Comparison of ENCODE assay signal across 12 cellular contexts in the genomic region with DNA sequence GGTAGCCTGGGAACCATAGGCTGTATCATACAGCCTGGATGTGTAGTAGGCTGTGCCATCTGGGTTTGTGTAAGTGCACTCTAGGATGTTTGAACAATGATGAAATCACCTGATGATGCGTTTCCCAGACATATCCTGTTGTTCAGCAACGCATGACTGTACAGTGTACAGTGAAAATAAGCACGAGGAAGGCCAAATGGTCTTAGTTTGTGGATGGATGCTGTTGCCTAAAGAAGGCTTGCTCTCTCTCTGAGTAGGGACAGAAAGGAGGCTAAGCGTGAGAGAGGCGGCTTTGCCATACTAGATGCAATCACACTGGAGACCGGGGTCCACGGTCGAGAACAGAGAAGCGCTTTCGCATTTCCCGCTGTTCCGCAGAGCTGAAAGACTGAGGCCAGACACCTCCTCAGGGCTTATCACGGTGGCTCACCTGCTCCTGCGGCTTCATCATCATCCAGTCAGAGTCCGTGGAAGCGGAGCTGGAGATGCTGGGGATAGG. TPM values are rescaled to one million over a fixed set of nuclear protein-coding genes. Genes with fewer than 3 reads are reported as not detected.
DNase-seq lines count a peak whose midpoint lies in the region; ATAC-seq and TF ChIP-seq lines count a peak whose summit lies in the region.
"Had no signal": no experiment of that assay in that cellular context is flagged by ENCODE, and none has a peak within 500 bp of the region (broad histone marks: within the 10 kb centered on the region; RNA-seq: fewer than 3 reads in every experiment).

No MANE protein-coding gene starts in this region.

- H3K4me1 Mint-ChIP-seq in CD14-positive monocyte = peaks cover 35% of the 10 kb centered on the region

- H3K4me3 ChIP-seq in IMR-90 (ENCODE audit: insufficient read depth, low read depth, low read length) (no peak overlapping the region), adipocyte (ENCODE audit: low read length) (no peak overlapping the region), left lung (no peak overlapping the region)
- H3K4me3 ChIP-seq: GM12878, vagina had no signal

- H4K5ac ChIP-seq in IMR-90 (ENCODE audit: low read depth, low read length) = no peak overlapping the region

- peak overlapping the region; percentile 49; the same call in 1 of the 2 replicates for H3K14ac ChIP-seq in IMR-90 (replicated peaks; ENCODE audit: low read depth, low read length)

- in situ Hi-C loops in IMR-90 (cut with MboI; ENCODE audit: low sequenced_read_pairs) = no loop called here

- no peak overlapping the region; the same call in 1 of the 2 replicates for H2AK5ac ChIP-seq in IMR-90 (ENCODE audit: low read depth, low read length)

- H2BK15ac ChIP-seq in IMR-90 (ENCODE audit: low read depth, low read length) = peak overlapping the region; percentile 2; the same call in 1 of the 3 replicates

- no peaks in the 10 kb centered on the region for H3K9me3 ChIP-seq in IMR-90 (ENCODE audit: control insufficient read depth, insufficient read depth, low read length)
- H3K9me3 ChIP-seq in adipocyte (ENCODE audit: control insufficient read depth, low read length) = no peaks in the 10 kb centered on the region
- no peaks in the 10 kb centered on the region for H3K9me3 ChIP-seq in left lung
- H3K9me3 ChIP-seq: vagina had no signal

- H3K79me1 ChIP-seq in IMR-90 (ENCODE audit: low read depth in 1 of 2, low read length in 2 of 2) = no peaks in the 10 kb centered on the region

- no peaks in the 10 kb centered on the region for H3K9me1 ChIP-seq in IMR-90 (ENCODE audit: insufficient read depth, low read length)

- H3K9ac ChIP-seq in IMR-90 (ENCODE audit: low read depth, low read length) (no peak overlapping the region), adipocyte (ENCODE audit: low read length) (no peak overlapping the region)

- peak overlapping the region; percentile 24; the same call in 1 of the 2 replicates for H3K4ac ChIP-seq in IMR-90 (ENCODE audit: low read depth, low read length)

- TF ChIP-seq CTCF in CD14-positive monocyte (IDR thresholded peaks at IDR 0.05) (no peak), IMR-90 (conservative IDR thresholded peaks at IDR 0.05; ENCODE audit: low read depth, low read length) (no peak), left lung (IDR thresholded peaks at IDR 0.05) (no peak)

- 53% methylated on average over 8 of the region's 16 CpGs; no CpG with 5 or more reads in 1 of the 2 experiments for WGBS in IMR-90 (ENCODE audit: extremely low coverage in 2 of 2, insufficient read length in 1 of 2), 2 experiments

- H2AK9ac ChIP-seq in IMR-90 (replicated peaks; ENCODE audit: low read depth, low read length, poor library complexity) = peak overlapping the region; percentile 29

- H2BK20ac ChIP-seq in IMR-90 (ENCODE audit: low read depth, low read length) = peak overlapping the region; percentile 22; the same call in 1 of the 2 replicates

- H3K27me3 ChIP-seq in IMR-90 (ENCODE audit: control insufficient read depth, insufficient read depth, low read length) (no peaks in the 10 kb centered on the region), adipocyte (replicated peaks; ENCODE audit: control insufficient read depth, insufficient read depth, low read length) (no peaks in the 10 kb centered on the region), left lung (peaks cover 0 to 6% of the 10 kb centered on the region in 2 donors)
- H3K27me3 ChIP-seq: vagina had no signal

- H3K27me3 Mint-ChIP-seq in CD14-positive monocyte (ENCODE audit: low read depth in 3 of 3) = peaks cover 0 to 5% (median 2%) of the 10 kb centered on the region in 3 donors

- intact Hi-C loops in CD14-positive monocyte (cut with micrococcal nuclease) (loop anchor here in 1 of 2 donors (2.0 kb wide), 1 partner anchor 39 kb away; a partner anchor contains a TSS), IMR-90 (cut with micrococcal nuclease) (no loop called here), left lung (cut with DNase I) (no loop called here)

- TF ChIP-seq RAD21 in IMR-90 (IDR thresholded peaks at IDR 0.05; ENCODE audit: low read length) = no peak

- no TSS peak for BruUV-seq in IMR-90 (replicated peaks; lab: Mats Ljungman, UMichigan)

- H4K91ac ChIP-seq in IMR-90 (ENCODE audit: insufficient read depth, low read depth, low read length) = no peak overlapping the region

- no peak overlapping the region for H3K4me2 ChIP-seq in IMR-90 (ENCODE audit: low read depth, low read length)

- H3K36me3 ChIP-seq in IMR-90 (ENCODE audit: control insufficient read depth, insufficient read depth, low read length) = no peaks in the 10 kb centered on the region
- no peaks in the 10 kb centered on the region for H3K36me3 ChIP-seq in adipocyte (ENCODE audit: control insufficient read depth, insufficient read depth, low read length, severe bottlenecking)
- H3K36me3 ChIP-seq in left lung = no peaks in the 10 kb centered on the region
- H3K36me3 ChIP-seq: vagina had no signal

- no peak for TF ChIP-seq POLR2A in IMR-90 (IDR thresholded peaks at IDR 0.05; ENCODE audit: low read depth, low read length)

- peak overlapping the region; percentile 91 to 97 (median 94) for H3K27ac Mint-ChIP-seq in CD14-positive monocyte

- H2BK120ac ChIP-seq in IMR-90 (ENCODE audit: low read depth, low read length) = peak overlapping the region; percentile 79; the same call in 1 of the 2 replicates

- CTCF ChIA-PET in IMR-90 (lab: Yijun Ruan, JAX) = no interaction called here

- peak overlapping the region; percentile 79 for H2AFZ ChIP-seq in IMR-90 (replicated peaks; ENCODE audit: low read length, poor library complexity)

- ATAC-seq in IMR-90 (ENCODE audit: low read depth) (peak; percentile 93), left lung (peak; percentile 72), HG03457 (IDR thresholded peaks at IDR 0.05; ENCODE audit: unreplicated experiment) (no peak)
- ATAC-seq: GM12878 had no signal

- no peak overlapping the region for H3K56ac ChIP-seq in IMR-90 (ENCODE audit: extremely low read depth, insufficient read depth, low read length)

- no peak overlapping the region for H3K18ac ChIP-seq in IMR-90 (ENCODE audit: low read depth, low read length)

- POLR2A ChIA-PET in IMR-90 (lab: Charles Lee; ENCODE audit: unreplicated experiment) = no interaction called here

- no peaks in the 10 kb centered on the region for H3K9me3 Mint-ChIP-seq in CD14-positive monocyte

- H4K20me1 ChIP-seq in IMR-90 (ENCODE audit: insufficient read depth, low read length) = no peaks in the 10 kb centered on the region

- H3K27ac ChIP-seq in IMR-90 (ENCODE audit: insufficient read depth, low read length) (0 out of 2 replicates have a peak overlapping the region, but pooled peaks have one; percentile 5), left lung (peak overlapping the region in 1 of 2 donors; percentile 63)
- H3K27ac ChIP-seq: vagina had no signal

- no peak overlapping the region for H3K23ac ChIP-seq in IMR-90 (ENCODE audit: low read depth, low read length)

- H3K4me1 ChIP-seq in IMR-90 (ENCODE audit: control insufficient read depth, insufficient read depth, low read length) (peaks cover 3% of the 10 kb centered on the region), adipocyte (ENCODE audit: control insufficient read depth, insufficient read depth, low read length) (peaks cover under 1% of the 10 kb centered on the region), left lung (peaks cover 0 to 17% of the 10 kb centered on the region in 2 donors)
- H3K4me1 ChIP-seq: vagina had no signal

- H3K4me3 Mint-ChIP-seq in CD14-positive monocyte = peak overlapping the region in 1 of 2 donors; percentile 31

- no peaks in the 10 kb centered on the region for H3K36me3 Mint-ChIP-seq in CD14-positive monocyte

- dilution Hi-C loops in IMR-90 (cut with HindIII; ENCODE audit: low sequenced_read_pairs, unreplicated experiment) = no loop called here

- H2BK5ac ChIP-seq in IMR-90 (ENCODE audit: low read depth, low read length, poor library complexity, severe bottlenecking) = peak overlapping the region; percentile 7

- DNase-seq in CD14-positive monocyte (ENCODE audit: low spot score) (peak; percentile 79), IMR-90 (peak; percentile 99), adipocyte (ENCODE audit: low read depth) (peak; percentile 61), left lung (no peak), NCI-H1092 (lab: John Stamatoyannopoulos, UW) (no peak), COLO829 (ENCODE audit: low spot score) (no peak), ureter (ENCODE audit: low spot score) (no peak)
- DNase-seq: amygdala, NCI-H1105 treated with DMSO at 0.1 percent for 48 hours had no signal

- peak overlapping the region in 1 of 2 experiments; percentile 31; a peak in 1 of 4 replicates for H4K8ac ChIP-seq in IMR-90 (ENCODE audit: low read depth in 2 of 2, low read length in 2 of 2)

TF ChIP-seq in IMR-90, 13 proteins besides CTCF, POLR2A, EP300 and RAD21:
- no peak for TF ChIP-seq RCOR1 (IDR thresholded peaks at IDR 0.05; ENCODE audit: insufficient replicate concordance, low read length)
- no peak for TF ChIP-seq SMC3 (IDR thresholded peaks at IDR 0.05; ENCODE audit: low read depth, low read length)
- TF ChIP-seq RFX5 (IDR thresholded peaks at IDR 0.05; ENCODE audit: low read depth, low read length) = peak; percentile 46; the same call in 1 of the 2 replicates
- peak; percentile 96 for TF ChIP-seq CEBPB (IDR thresholded peaks at IDR 0.05; ENCODE audit: low read depth, low read length)
- 0 out of 2 replicates have a peak, but pooled peaks have one; percentile 3 for TF ChIP-seq NFE2L2 (IDR thresholded peaks at IDR 0.05; ENCODE audit: low read depth, low read length)
- TF ChIP-seq BHLHE40 (IDR thresholded peaks at IDR 0.05; ENCODE audit: low read depth, low read length) = peak; percentile 71
- peak; percentile 31; the same call in 1 of the 2 replicates for TF ChIP-seq MAFK (IDR thresholded peaks at IDR 0.05; ENCODE audit: low read depth, low read length)
- peak; percentile 66 for TF ChIP-seq FOS (IDR thresholded peaks at IDR 0.05; ENCODE audit: low read depth, low read length)
- no peak for TF ChIP-seq CHD1 (IDR thresholded peaks at IDR 0.05; ENCODE audit: low read depth, low read length)
TF ChIP-seq in IMR-90: peak in this region for 6.

RNA-seq across cellular contexts. Expression of a gene that starts 27.6 kb away (rescaled TPM):
- polyA plus RNA-seq in CD14-positive monocyte (100 to 1,000 TPM; 486 to 591 TPM), IMR-90 (2012; rRNA removed) (210 and 235 TPM in 2 replicates)
- total RNA-seq in IMR-90 (2012; rRNA removed) (127 and 134 TPM in 2 replicates), left lung (100 to 1,000 TPM; 428 to 646 TPM), ureter (318 TPM)
- polyA plus RNA-seq in IMR-90 (2012; cell fraction: cytosol; rRNA removed) = 149 and 158 TPM in 2 replicates
- 87.7 and 134 TPM in 2 replicates for polyA plus RNA-seq in IMR-90 (2012; cell fraction: nucleus; rRNA removed; ENCODE audit: low replicate concordance)

RNA-seq across cellular contexts. Expression of a gene that starts 39.5 kb away (rescaled TPM):
- polyA plus RNA-seq in CD14-positive monocyte (1 to 10 TPM in 1 of 2 donors, under 1 TPM in 1; 0.64 to 1.1 TPM), IMR-90 (2012; rRNA removed) (3.1 and 4.5 TPM in 2 replicates)
- total RNA-seq in IMR-90 (2012; rRNA removed) (6.5 and 6.7 TPM in 2 replicates), left lung (10 to 100 TPM in 1 of 2 donors, 1 to 10 TPM in 1; 8.0 to 15.9 TPM), ureter (10.3 TPM)
- polyA plus RNA-seq in IMR-90 (2012; cell fraction: cytosol; rRNA removed) = 1.8 TPM in 2 replicates
- 16.1 and 20.0 TPM in 2 replicates for polyA plus RNA-seq in IMR-90 (2012; cell fraction: nucleus; rRNA removed; ENCODE audit: low replicate concordance)

Comparison
In these comparisons a context has a peak if more than half of its experiments do, and no peak if none do; other contexts are left out.
1. DNase-seq: peak in CD14-positive monocyte (single experiment), IMR-90 (single experiment) and adipocyte (single experiment); none in left lung (0 of 2), NCI-H1092 (single experiment), COLO829 (single experiment) and ureter (single experiment).